21 cellular contexts compared by ENCODE assay signal in genomic region chr15:73826711-73827243, GRCh38. TPM values are rescaled to one million over a fixed set of nuclear protein-coding genes. Genes with fewer than 3 reads are reported as not detected.
"Had no signal": no experiment of that assay in that cellular context is flagged by ENCODE, and none has a peak within 500 bp of the region (broad histone marks: within the 10 kb centered on the region; RNA-seq: fewer than 3 reads in every experiment).

No MANE protein-coding gene starts in this region.

- H3K27ac ChIP-seq: Peyer's patch had no signal

- H3K36me3 ChIP-seq: MG63, Peyer's patch had no signal

- H3K4me3 ChIP-seq: MG63, Peyer's patch had no signal

- FAIRE-seq: astrocyte had no signal

- H3K27me3 ChIP-seq: Peyer's patch had no signal

- DNase-seq: activated CD4-positive, alpha-beta T cell treated with anti-CD3 and anti-CD28 coated beads for 1 hour; activated CD4-positive, alpha-beta T cell treated with anti-CD3 and anti-CD28 coated beads, Interleukin-2, amount 10 ng/mL, durations not matched to agents 24 days and 14 days; activated CD4-positive, alpha-beta T cell treated with anti-CD3 and anti-CD28 coated beads, Interleukin-2, amount 50 U/mL, for 48 hours; activated CD8-positive, alpha-beta memory T cell treated with anti-CD3 and anti-CD28 coated beads for 24 hours; activated effector memory CD4-positive, alpha-beta T cell treated with anti-CD3 and anti-CD28 coated beads, Interleukin-2, amount 50 U/mL, for 16 hours; activated naive CD4-positive, alpha-beta T cell treated with anti-CD3 and anti-CD28 coated beads for 36 hours; activated T-cell treated with anti-CD3 and anti-CD28 coated beads, Interleukin-2, amount 50 U/mL, for 4 hours; amygdala; cerebellar nuclear complex; MG63; NCI-H1105 treated with DMSO at 0.1 percent for 48 hours; NCI-H1436 treated with DMSO at 0.1 percent for 48 hours; NCI-H187 treated with DMSO at 0.1 percent for 48 hours; NCI-H2081 treated with DMSO at 0.1 percent for 48 hours; NCI-H446; NCI-H524; Peyer's patch; SHP77 treated with DMSO at 0.1 percent for 48 hours had no signal

- H3K9me3 ChIP-seq: MG63, Peyer's patch had no signal

- H3K4me1 ChIP-seq: Peyer's patch had no signal

- ATAC-seq: activated T-cell treated with anti-CD3 and anti-CD28 coated beads, Interleukin-2, amount 50 U/mL, for 4 hours had no signal

RNA-seq across cellular contexts. Expression of gene TBC1D21, which starts 46.6 kb away (rescaled TPM):
- total RNA-seq: activated CD4-positive, alpha-beta T cell treated with anti-CD3 and anti-CD28 coated beads, Interleukin-2, amount 10 ng/mL, durations not matched to agents 24 days and 14 days; activated naive CD4-positive, alpha-beta T cell treated with anti-CD3 and anti-CD28 coated beads for 36 hours; activated T-cell treated with anti-CD3 and anti-CD28 coated beads, Interleukin-2, amount 50 U/mL, for 4 hours; astrocyte; cardiac septum; Peyer's patch; SK-MEL-5 had no signal
